2 cellular contexts compared by ENCODE assay signal in genomic region chr4:26233350-26233749, GRCh38.
TF ChIP-seq lines count a peak whose summit lies in the region.

No MANE protein-coding gene starts in this region.

TF ChIP-seq in GM12891, 5 proteins besides CTCF, POLR2A, EP300 and RAD21:
- TF ChIP-seq PAX5 (IDR thresholded peaks at IDR 0.05; ENCODE audit: insufficient read depth, low read length, severe bottlenecking) (no peak), POU2F2 (IDR thresholded peaks at IDR 0.05; ENCODE audit: low read depth, low read length) (no peak), POLR2AphosphoS5 (IDR thresholded peaks at IDR 0.05; ENCODE audit: low read depth, low read length) (no peak), SPI1 (IDR thresholded peaks at IDR 0.05; ENCODE audit: low read depth, low read length) (no peak), TAF1 (IDR thresholded peaks at IDR 0.05; ENCODE audit: low read depth, low read length) (no peak)

TF ChIP-seq in HepG2, 621 proteins besides CTCF, POLR2A, EP300 and RAD21:
- TF ChIP-seq ZBTB20 (CRISPR knock-in tag; IDR thresholded peaks at IDR 0.05; ENCODE audit: borderline replicate concordance, low read depth) (no peak), MXD3 (CRISPR knock-in tag; IDR thresholded peaks at IDR 0.05) (no peak), U2AF2 (IDR thresholded peaks at IDR 0.05; ENCODE audit: low read depth, low read length) (no peak), KMT2A (CRISPR knock-in tag; IDR thresholded peaks at IDR 0.05) (no peak), NCOA1 (CRISPR knock-in tag; IDR thresholded peaks at IDR 0.05) (no peak), KDM5A (IDR thresholded peaks at IDR 0.05; ENCODE audit: borderline replicate concordance, low read length) (no peak), ZNF136 (CRISPR knock-in tag; IDR thresholded peaks at IDR 0.05; ENCODE audit: low read depth) (no peak), ZEB1 (IDR thresholded peaks at IDR 0.05; ENCODE audit: insufficient replicate concordance, low read depth) (no peak)
